Comparison of ENCODE assay signal across 9 cellular contexts in the genomic region with DNA sequence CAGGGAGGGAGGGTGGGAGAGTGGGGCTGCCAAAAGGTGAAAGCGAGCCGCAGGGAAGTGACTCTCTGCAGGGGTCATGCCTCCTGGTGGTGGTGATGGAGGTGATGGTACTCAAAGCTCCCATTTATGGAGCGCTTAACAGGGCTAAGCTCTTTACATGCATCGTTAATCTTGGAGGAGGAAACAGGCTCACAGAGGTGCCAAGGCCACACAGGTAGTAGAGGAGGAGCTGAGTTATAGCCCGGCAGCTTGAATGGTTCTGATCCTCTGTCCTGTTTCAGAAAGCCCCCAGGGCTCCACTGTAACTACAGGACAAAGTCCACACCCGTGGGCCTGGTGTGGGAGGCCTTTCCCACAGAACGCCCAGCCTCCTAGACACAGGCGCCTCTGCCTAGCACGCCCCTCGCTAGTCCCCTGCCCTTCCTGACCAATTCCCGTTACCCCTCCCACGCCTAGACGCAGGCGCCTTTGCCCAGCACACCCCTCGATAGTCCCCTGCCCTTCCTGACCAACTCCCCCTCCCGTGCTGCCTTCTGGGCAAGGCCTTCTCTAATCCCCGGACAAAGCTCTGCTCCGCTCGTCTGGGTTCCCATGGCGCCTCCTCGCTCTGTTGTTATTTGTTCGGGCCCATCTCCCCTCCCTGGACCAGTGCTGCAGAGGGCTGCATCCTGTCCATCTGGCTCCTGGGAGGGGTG. TPM values are rescaled to one million over a fixed set of nuclear protein-coding genes. Genes with fewer than 3 reads are reported as not detected.
DNase-seq lines count a peak whose midpoint lies in the region; ATAC-seq and TF ChIP-seq lines count a peak whose summit lies in the region.
"Had no signal": no experiment of that assay in that cellular context is flagged by ENCODE, and none has a peak within 500 bp of the region (broad histone marks: within the 10 kb centered on the region; RNA-seq: fewer than 3 reads in every experiment).

No MANE protein-coding gene starts in this region.

- H2BK120ac ChIP-seq in mesendoderm (ENCODE audit: low read depth, low read length): no peak overlapping the region

- peak overlapping the region; percentile 70 for H3K4me3 Mint-ChIP-seq in CD8-positive, alpha-beta T cell
- H3K4me3 Mint-ChIP-seq in brain: peak overlapping the region; percentile 56 to 77 (median 64)

- H4K5ac ChIP-seq in mesendoderm (ENCODE audit: low read length): no peak overlapping the region

- TF ChIP-seq CTCF in CD8-positive, alpha-beta T cell (IDR thresholded peaks at IDR 0.05): no peak
- no peak for TF ChIP-seq CTCF in brain (conservative IDR thresholded peaks at IDR 0.05)

- H3K4me2 ChIP-seq in mesendoderm (ENCODE audit: low read length): no peak overlapping the region

- H3K79me1 ChIP-seq in mesendoderm (ENCODE audit: low read length): peaks cover 54% of the 10 kb centered on the region

- no peaks in the 10 kb centered on the region for H3K9me3 Mint-ChIP-seq in CD8-positive, alpha-beta T cell
- no peaks in the 10 kb centered on the region for H3K9me3 Mint-ChIP-seq in brain

- H3K36me3 Mint-ChIP-seq in CD8-positive, alpha-beta T cell: peaks cover 3% of the 10 kb centered on the region
- H3K36me3 Mint-ChIP-seq in brain: peaks cover 4% of the 10 kb centered on the region

- POLR2A ChIA-PET in CD8-positive, alpha-beta T cell (lab: Charles Lee): interaction anchor here (1.5 kb wide), 2 partner anchors 11 to 14 kb away, joined by 4 to 11 read pairs; a partner anchor contains a TSS

- no peaks in the 10 kb centered on the region for H3K9me3 ChIP-seq in CD8-positive, alpha-beta T cell (ENCODE audit: low read length)
- H3K9me3 ChIP-seq in SJCRH30 (replicated peaks): no peaks in the 10 kb centered on the region

- intact Hi-C loops in CD8-positive, alpha-beta T cell (cut with DNase I, micrococcal nuclease): loop anchor here (1.0 to 2.0 kb wide), 2 partner anchors 23 kb away; no protein-coding TSS in a partner anchor

- H3K4me1 ChIP-seq in CD8-positive, alpha-beta T cell (ENCODE audit: insufficient read depth, low read length): peaks cover 37% of the 10 kb centered on the region
- H3K4me1 ChIP-seq in mesendoderm (ENCODE audit: control insufficient read depth, low read depth, low read length) (peaks cover 3% of the 10 kb centered on the region), SJCRH30 (peaks cover 15% of the 10 kb centered on the region)

- peaks cover 66% of the 10 kb centered on the region for H3K4me1 Mint-ChIP-seq in CD8-positive, alpha-beta T cell (ENCODE audit: low read depth)
- H3K4me1 Mint-ChIP-seq in brain: peaks cover 70% of the 10 kb centered on the region

- no peak overlapping the region for H3K23ac ChIP-seq in mesendoderm (ENCODE audit: low read length)

- H3K27ac Mint-ChIP-seq in CD8-positive, alpha-beta T cell: peak overlapping the region; percentile 81
- peak overlapping the region; percentile 69 to 93 (median 89) for H3K27ac Mint-ChIP-seq in brain

- peak; percentile 53 for ATAC-seq in CD8-positive, alpha-beta T cell

- no peak overlapping the region for H3K18ac ChIP-seq in mesendoderm (ENCODE audit: low read length)

- no CpG with 5 or more reads among the region's 22 CpGs for WGBS in mesendoderm (ENCODE audit: extremely low coverage, insufficient coverage, low lambda C conversion rate)

- H4K8ac ChIP-seq in mesendoderm (ENCODE audit: low read depth, low read length): no peak overlapping the region

- H3K27ac ChIP-seq in CD8-positive, alpha-beta T cell (ENCODE audit: low read depth, low read length): no peak overlapping the region
- no peak overlapping the region for H3K27ac ChIP-seq in mesendoderm (ENCODE audit: low read depth, low read length)
- H3K27ac ChIP-seq in SJCRH30: no peak overlapping the region

- DNase-seq in CD8-positive, alpha-beta T cell: peak in 1 of 7 experiments; percentile 38
- peak; percentile 22 for DNase-seq in NAMALWA (ENCODE audit: low spot score)
- DNase-seq in mesendoderm: peak; percentile 45
- no peak for DNase-seq in AG08396 (ENCODE audit: low spot score)
- no peak for DNase-seq in SJCRH30
- no peak for DNase-seq in globus pallidus (ENCODE audit: low spot score)
- no peak for DNase-seq in stimulated activated CD4-positive, alpha-beta T cell treated with anti-CD3 and anti-CD28 coated beads, Interleukin-2, amount 100 ng/mL, for 48 hours

- H3K27me3 Mint-ChIP-seq in CD8-positive, alpha-beta T cell (ENCODE audit: low read depth): no peaks in the 10 kb centered on the region
- H3K27me3 Mint-ChIP-seq in brain: no peaks in the 10 kb centered on the region

- no peak overlapping the region for H2AK5ac ChIP-seq in mesendoderm (ENCODE audit: low read length)

- no peak overlapping the region for H2BK15ac ChIP-seq in mesendoderm (replicated peaks; ENCODE audit: low read depth)

- H3K9ac ChIP-seq in mesendoderm (ENCODE audit: low read length): no peak overlapping the region

- peak overlapping the region; percentile 20 for H3K4me3 ChIP-seq in CD8-positive, alpha-beta T cell (ENCODE audit: low read depth, low read length)
- H3K4me3 ChIP-seq in mesendoderm (ENCODE audit: low read length) (no peak overlapping the region), SJCRH30 (no peak overlapping the region)

- no peak overlapping the region for H3K4ac ChIP-seq in mesendoderm (ENCODE audit: low read depth, low read length)

- CTCF ChIA-PET in CD8-positive, alpha-beta T cell (lab: Charles Lee): interaction anchor here (0.8 to 2.0 kb wide), 5 partner anchors 18 to 200 kb away, joined by 3 to 18 read pairs (median 4); a partner anchor contains a TSS

- H3K56ac ChIP-seq in mesendoderm (ENCODE audit: low read length): no peak overlapping the region

- no peaks in the 10 kb centered on the region for H3K27me3 ChIP-seq in CD8-positive, alpha-beta T cell (ENCODE audit: insufficient read depth, low read length)
- H3K27me3 ChIP-seq in mesendoderm (ENCODE audit: insufficient read depth, low read length, poor library complexity) (no peaks in the 10 kb centered on the region), SJCRH30 (no peaks in the 10 kb centered on the region)

- H3K36me3 ChIP-seq in CD8-positive, alpha-beta T cell (ENCODE audit: insufficient read depth, low read length): no peaks in the 10 kb centered on the region
- H3K36me3 ChIP-seq in mesendoderm (ENCODE audit: control insufficient read depth, insufficient read depth, low read length) (no peaks in the 10 kb centered on the region), SJCRH30 (no peaks in the 10 kb centered on the region)

- no peak overlapping the region for H2BK5ac ChIP-seq in mesendoderm (ENCODE audit: low read length)

- peaks cover 71% of the 10 kb centered on the region for H3K79me2 ChIP-seq in mesendoderm (ENCODE audit: control insufficient read depth, insufficient read depth, low read length)

RNA-seq across cellular contexts. Expression of a gene that starts 10.8 kb away (rescaled TPM):
- 10 to 100 TPM; 19.3 to 19.9 TPM for total RNA-seq in CD8-positive, alpha-beta T cell
- 59.2 TPM for polyA plus RNA-seq in brain (ENCODE audit: insufficient read depth, low read depth, low replicate concordance)
- polyA plus RNA-seq in mesendoderm (2013, experiment 1 of 2): 10.0 TPM
- 10.7 TPM for polyA plus RNA-seq in mesendoderm (2013, experiment 2 of 2)
- 19.4 and 20.0 TPM in 2 replicates for total RNA-seq in SJCRH30 (2014; rRNA removed; shearing (Covaris generic))

RNA-seq across cellular contexts. Expression of a gene that starts 24.7 kb away (rescaled TPM):
- 1 to 10 TPM; 7.2 to 7.7 TPM for total RNA-seq in CD8-positive, alpha-beta T cell
- polyA plus RNA-seq in brain (ENCODE audit: insufficient read depth, low read depth, low replicate concordance): 20.6 TPM
- 31.9 TPM for polyA plus RNA-seq in mesendoderm (2013, experiment 1 of 2)
- polyA plus RNA-seq in mesendoderm (2013, experiment 2 of 2): 35.0 TPM
- 37.3 and 37.9 TPM in 2 replicates for total RNA-seq in SJCRH30 (2014; rRNA removed; shearing (Covaris generic))

RNA-seq across cellular contexts. Expression of a gene that starts 27.5 kb away (rescaled TPM):
- 1 to 10 TPM; 2.6 to 3.4 TPM for total RNA-seq in CD8-positive, alpha-beta T cell
- 2.1 TPM for polyA plus RNA-seq in brain (ENCODE audit: insufficient read depth, low read depth, low replicate concordance)
- 5.4 TPM for polyA plus RNA-seq in mesendoderm (2013, experiment 1 of 2)
- 5.6 TPM for polyA plus RNA-seq in mesendoderm (2013, experiment 2 of 2)
- not detected in 2 replicates for total RNA-seq in SJCRH30 (2014; rRNA removed; shearing (Covaris generic))
- total RNA-seq: skeletal muscle tissue had no signal

RNA-seq across cellular contexts. Expression of a gene that starts 57.0 kb away (rescaled TPM):
- under 1 TPM; 0.81 to 0.87 TPM for total RNA-seq in CD8-positive, alpha-beta T cell
- 0.42 TPM for polyA plus RNA-seq in brain (ENCODE audit: insufficient read depth, low read depth, low replicate concordance)
- polyA plus RNA-seq in mesendoderm (2013, experiment 1 of 2): 0.01 TPM
- polyA plus RNA-seq in mesendoderm (2013, experiment 2 of 2): 0.03 TPM
- not detected in 2 replicates for total RNA-seq in SJCRH30 (2014; rRNA removed; shearing (Covaris generic))
- total RNA-seq: skeletal muscle tissue had no signal

Comparison
In these comparisons a context has a peak if more than half of its experiments do, and no peak if none do; other contexts are left out.
1. DNase-seq: peak in NAMALWA (single experiment) and mesendoderm (single experiment); none in AG08396 (single experiment), SJCRH30 (0 of 2), globus pallidus (single experiment) and stimulated activated CD4-positive, alpha-beta T cell treated with anti-CD3 and anti-CD28 coated beads, Interleukin-2, amount 100 ng/mL, for 48 hours (0 of 2).